Comparison of ENCODE assay signal across 7 cellular contexts in genomic region chr10:22252286-22252800, GRCh38. TPM values are rescaled to one million over a fixed set of nuclear protein-coding genes. Genes with fewer than 3 reads are reported as not detected.
A peak's percentile ranks its signal among the peaks of the same experiment; 100 is the strongest.
DNase-seq lines count a peak whose midpoint lies in the region; ATAC-seq and TF ChIP-seq lines count a peak whose summit lies in the region.

No MANE protein-coding gene starts in this region.

- no peak for TF ChIP-seq CTCF in sigmoid colon (IDR thresholded peaks at IDR 0.05)

- peaks cover 10% of the 10 kb centered on the region for H3K4me1 ChIP-seq in SJSA1 (replicated peaks)
- H3K4me1 ChIP-seq in iPS DF 6.9 (ENCODE audit: control insufficient read depth, insufficient read depth, low read length) = no peaks in the 10 kb centered on the region
- H3K4me1 ChIP-seq in sigmoid colon = peaks cover 0 to 10% (median 5%) of the 10 kb centered on the region in 4 donors

- H3K27me3 ChIP-seq in SJSA1 (replicated peaks) (peaks cover 8% of the 10 kb centered on the region), iPS DF 6.9 (ENCODE audit: control insufficient read depth, insufficient read depth, low read length) (peaks cover 21% of the 10 kb centered on the region), sigmoid colon (no peaks in the 10 kb centered on the region)

- no peaks in the 10 kb centered on the region for H3K9me3 ChIP-seq in SJSA1 (replicated peaks)
- no peaks in the 10 kb centered on the region for H3K9me3 ChIP-seq in iPS DF 6.9 (ENCODE audit: control insufficient read depth, insufficient read depth, low read length)
- no peaks in the 10 kb centered on the region for H3K9me3 ChIP-seq in sigmoid colon

- no CpG with 5 or more reads among the region's 48 CpGs for WGBS in iPS DF 6.9 (ENCODE audit: insufficient coverage, insufficient read length)
- 1% methylated on average over 48 of the region's 48 CpGs for WGBS in sigmoid colon, 2 donors

- intact Hi-C loops in sigmoid colon (cut with DNase I) = loop anchor here (1.0 to 10.0 kb wide), 8 partner anchors 23 to 758 kb away; partner anchors contain the start of genes DNAJC1 and PIP4K2A

- no peak for TF ChIP-seq POLR2A in sigmoid colon (IDR thresholded peaks at IDR 0.05)

- DNase-seq in SJSA1 (ENCODE audit: low read depth in 1 of 2, low spot score in 2 of 2) (no peak), anterior cingulate cortex (lab: John Stamatoyannopoulos, UW) (peak in 47 of 58 donors; percentile 21 to 84 (median 61)), iPS DF 6.9 (ENCODE audit: low read depth, low spot score) (no peak), sigmoid colon (peak; percentile 79), KBM-7 (no peak)

- no peak for TF ChIP-seq EP300 in sigmoid colon (IDR thresholded peaks at IDR 0.05)

- peak; percentile 53 for ATAC-seq in GM18517 (IDR thresholded peaks at IDR 0.05; ENCODE audit: unreplicated experiment)
- ATAC-seq in HG02642 (IDR thresholded peaks at IDR 0.05; ENCODE audit: poor library complexity, unreplicated experiment) = peak; percentile 75

- in situ Hi-C loops in KBM-7 (cut with MboI; ENCODE audit: low pct_unique_long_range_greater_than_20kb, low sequenced_read_pairs) = no loop called here

- peak overlapping the region; percentile 61 for H3K27ac ChIP-seq in SJSA1
- no peak overlapping the region for H3K27ac ChIP-seq in iPS DF 6.9 (ENCODE audit: low read length)
- peak overlapping the region; percentile 94 to 97 (median 96) for H3K27ac ChIP-seq in sigmoid colon

- H3K36me3 ChIP-seq in SJSA1 (no peaks in the 10 kb centered on the region), iPS DF 6.9 (ENCODE audit: control insufficient read depth, insufficient read depth, low read length) (no peaks in the 10 kb centered on the region), sigmoid colon (no peaks in the 10 kb centered on the region)

- H3K4me3 ChIP-seq in SJSA1 = peak overlapping the region; percentile 46
- peak overlapping the region; percentile 41; the same call in 1 of the 2 replicates for H3K4me3 ChIP-seq in iPS DF 6.9 (ENCODE audit: low read length)
- peak overlapping the region; percentile 61 to 86 (median 74) for H3K4me3 ChIP-seq in sigmoid colon

RNA-seq across cellular contexts. Expression of gene EBLN1, which starts 34.5 kb away (rescaled TPM):
- not detected in 2 replicates for total RNA-seq in SJSA1 (2014; rRNA removed; shearing (Covaris generic))
- total RNA-seq in sigmoid colon = not detected
- not detected for polyA plus RNA-seq in sigmoid colon

Comparison
In these comparisons a context has a peak if more than half of its experiments do, and no peak if none do; other contexts are left out.
1. DNase-seq: peak in anterior cingulate cortex (47 of 58) and sigmoid colon (single experiment); none in SJSA1 (0 of 2), iPS DF 6.9 (single experiment) and KBM-7 (single experiment).
2. Peak in every context shown above with its lines, with median percentiles within 50 percentile points of each other: H3K4me3 ChIP-seq.